In genomic region chrX:46263494-46263893, GRCh38 we compare ENCODE assay signal across 17 cellular contexts.
A peak's percentile ranks its signal among the peaks of the same experiment; 100 is the strongest.
DNase-seq lines count a peak whose midpoint lies in the region; ATAC-seq and TF ChIP-seq lines count a peak whose summit lies in the region.
"Had no signal": no experiment of that assay in that cellular context is flagged by ENCODE, and none has a peak within 500 bp of the region (broad histone marks: within the 10 kb centered on the region; RNA-seq: fewer than 3 reads in every experiment).

No MANE protein-coding gene starts in this region.

- peaks cover 4 to 14% of the 10 kb centered on the region in 2 experiments for H3K4me1 ChIP-seq in trophoblast cell (ENCODE audit: control insufficient read depth in 1 of 2, insufficient read depth in 2 of 2, low read length in 2 of 2)
- H3K4me1 ChIP-seq in psoas muscle: no peaks in the 10 kb centered on the region

- H3K79me1 ChIP-seq in trophoblast cell (ENCODE audit: low read length): peaks cover 14% of the 10 kb centered on the region

- H3K9me3 Mint-ChIP-seq in T-helper 2 cell treated with Interferon-gamma antibody and Interleukin-4, amounts not matched to agents 5 μg/mL and 100 μg/mL, for 36 hours: no peaks in the 10 kb centered on the region

- TF ChIP-seq CTCF in psoas muscle (IDR thresholded peaks at IDR 0.05): no peak

- no peak overlapping the region for H4K12ac ChIP-seq in trophoblast cell (ENCODE audit: low read depth, low read length)

- no peak overlapping the region for H3K14ac ChIP-seq in trophoblast cell (ENCODE audit: low read length)

- no CpG with 5 or more reads among the region's 3 CpGs for WGBS in trophoblast cell (ENCODE audit: extremely low coverage, insufficient coverage, insufficient read length)
- 72 to 78% (median 73%) methylated on average over 3 of the region's 3 CpGs for WGBS in psoas muscle, 3 donors

- H2BK12ac ChIP-seq in trophoblast cell (ENCODE audit: low read length): peak overlapping the region; percentile 6

- peak; percentile 44 for DNase-seq in ELR (ENCODE audit: low read depth)
- DNase-seq in NCI-H226: peak; percentile 47
- DNase-seq in epithelial cell of prostate (ENCODE audit: low read depth, low spot score): no peak
- DNase-seq in trophoblast cell: peak in 1 of 2 donors; percentile 47
- DNase-seq in NAMALWA (ENCODE audit: low spot score): no peak
- DNase-seq in psoas muscle: no peak
- DNase-seq in T-helper 2 cell treated with Interferon-gamma antibody and Interleukin-4, amounts not matched to agents 5 μg/mL and 100 μg/mL, for 36 hours (ENCODE audit: low spot score): no peak
- no peak for DNase-seq in NCI-H1092 (lab: John Stamatoyannopoulos, UW)
- DNase-seq: ACHN; AML-193; NCI-H1417 treated with DMSO at 0.1 percent for 48 hours; NCI-H2029; NCI-H2171; NCI-H446 treated with DMSO at 0.1 percent for 48 hours; NK-92 treated with Interleukin-12 subunit alpha and Interleukin-12 subunit beta, amount 100 ng/mL, for 24 hours had no signal

- H3K27ac Mint-ChIP-seq in T-helper 2 cell treated with Interferon-gamma antibody and Interleukin-4, amounts not matched to agents 5 μg/mL and 100 μg/mL, for 36 hours: no peak overlapping the region

- peak overlapping the region; percentile 90 for H3K27ac ChIP-seq in epithelial cell of prostate
- peak overlapping the region; percentile 38 for H3K27ac ChIP-seq in trophoblast cell (ENCODE audit: low read depth, low read length)
- no peak overlapping the region for H3K27ac ChIP-seq in psoas muscle
- H3K27ac ChIP-seq: SJSA1 had no signal

- no peaks in the 10 kb centered on the region for H3K36me3 Mint-ChIP-seq in T-helper 2 cell treated with Interferon-gamma antibody and Interleukin-4, amounts not matched to agents 5 μg/mL and 100 μg/mL, for 36 hours (ENCODE audit: low read depth)
- H3K36me3 Mint-ChIP-seq: CD14-positive monocyte had no signal

- H2BK120ac ChIP-seq in trophoblast cell (ENCODE audit: insufficient read depth, low read length, poor library complexity): no peak overlapping the region

- H3K4me1 Mint-ChIP-seq in T-helper 2 cell treated with Interferon-gamma antibody and Interleukin-4, amounts not matched to agents 5 μg/mL and 100 μg/mL, for 36 hours (ENCODE audit: low read depth): no peaks in the 10 kb centered on the region
- H3K4me1 Mint-ChIP-seq: CD14-positive monocyte had no signal

- ATAC-seq in psoas muscle: no peak

- intact Hi-C loops in psoas muscle (cut with DNase I): no loop called here

- no peak overlapping the region for H3K4me3 Mint-ChIP-seq in T-helper 2 cell treated with Interferon-gamma antibody and Interleukin-4, amounts not matched to agents 5 μg/mL and 100 μg/mL, for 36 hours
- H3K4me3 Mint-ChIP-seq: CD14-positive monocyte had no signal

- no peak overlapping the region for H3K4me2 ChIP-seq in trophoblast cell (ENCODE audit: low read length)

- H3K23ac ChIP-seq in trophoblast cell (ENCODE audit: low read length): no peak overlapping the region

- no peak overlapping the region for H2AFZ ChIP-seq in trophoblast cell (ENCODE audit: insufficient read depth, low read length, poor library complexity)

- H3K36me3 ChIP-seq in trophoblast cell (ENCODE audit: control insufficient read depth in 1 of 2, insufficient read depth in 2 of 2, low read length in 2 of 2): no peaks in the 10 kb centered on the region
- no peaks in the 10 kb centered on the region for H3K36me3 ChIP-seq in psoas muscle (ENCODE audit: insufficient read depth in 1 of 2, low read depth in 1 of 2)
- H3K36me3 ChIP-seq: SJSA1 had no signal

- no peak overlapping the region for H2AK5ac ChIP-seq in trophoblast cell (ENCODE audit: low read length)

- H3K9ac ChIP-seq in trophoblast cell (ENCODE audit: low read length): no peak overlapping the region

- peaks cover 2% of the 10 kb centered on the region for H3K27me3 Mint-ChIP-seq in T-helper 2 cell treated with Interferon-gamma antibody and Interleukin-4, amounts not matched to agents 5 μg/mL and 100 μg/mL, for 36 hours (ENCODE audit: low read depth)

- no peak overlapping the region for H4K8ac ChIP-seq in trophoblast cell (ENCODE audit: low read depth, low read length)

- H2BK5ac ChIP-seq in trophoblast cell (ENCODE audit: low read depth, low read length, poor library complexity): no peak overlapping the region

- no peak overlapping the region for H3K18ac ChIP-seq in trophoblast cell (ENCODE audit: low read length)

- no peaks in the 10 kb centered on the region for H3K79me2 ChIP-seq in trophoblast cell (ENCODE audit: control insufficient read depth, insufficient read depth, low read length, poor library complexity)

- H3K27me3 ChIP-seq in trophoblast cell (ENCODE audit: insufficient read depth, low read length) (no peaks in the 10 kb centered on the region), psoas muscle (ENCODE audit: insufficient read depth in 3 of 3, low read length in 2 of 3) (peaks cover 0 to 8% (median 0%) of the 10 kb centered on the region in 3 donors)
- H3K27me3 ChIP-seq: SJSA1 had no signal

- no peak overlapping the region for H3K4me3 ChIP-seq in trophoblast cell (ENCODE audit: low read depth, low read length)
- no peak overlapping the region for H3K4me3 ChIP-seq in psoas muscle
- H3K4me3 ChIP-seq: SJSA1 had no signal

- H3K9me3 ChIP-seq in trophoblast cell (ENCODE audit: insufficient read depth, low read depth, low read length): no peaks in the 10 kb centered on the region
- H3K9me3 ChIP-seq in psoas muscle: no peaks in the 10 kb centered on the region
- H3K9me3 ChIP-seq: SJSA1 had no signal

- peak overlapping the region; percentile 71 for H4K91ac ChIP-seq in trophoblast cell (ENCODE audit: low read depth, low read length)

- no peak overlapping the region for H3K4ac ChIP-seq in trophoblast cell (ENCODE audit: low read depth, low read length)

Comparison
In these comparisons a context has a peak if more than half of its experiments do, and no peak if none do; other contexts are left out.
1. DNase-seq: peak in ELR (single experiment) and NCI-H226 (single experiment); none in epithelial cell of prostate (single experiment), NAMALWA (single experiment), psoas muscle (0 of 2), T-helper 2 cell treated with Interferon-gamma antibody and Interleukin-4, amounts not matched to agents 5 μg/mL and 100 μg/mL, for 36 hours (single experiment) and NCI-H1092 (single experiment).